Comparison of ENCODE assay signal across 8 cellular contexts in genomic region chr6:154868143-154868594, GRCh38.
A peak's percentile ranks its signal among the peaks of the same experiment; 100 is the strongest.
DNase-seq lines count a peak whose midpoint lies in the region; ATAC-seq and TF ChIP-seq lines count a peak whose summit lies in the region.

No MANE protein-coding gene starts in this region.

- DNase-seq in CD14-positive monocyte (ENCODE audit: low spot score) (no peak), H4 (ENCODE audit: low spot score) (peak; percentile 31), NCI-H82 treated with DMSO at 0.1 percent for 48 hours (lab: John Stamatoyannopoulos, UW; ENCODE audit: unreplicated experiment) (peak; percentile 36), dermis blood vessel endothelial cell (peak; percentile 78), middle frontal gyrus (ENCODE audit: extremely low spot score, low spot score) (peak; percentile 47)
- no peak for DNase-seq in activated CD4-positive, CD25-positive, alpha-beta regulatory T cell treated with anti-CD3 and anti-CD28 coated beads, Interleukin-2, amount 50 U/mL, for 72 hours
- DNase-seq in stimulated activated CD4-positive, alpha-beta T cell treated with anti-CD3 and anti-CD28 coated beads, Interleukin-15, amount 100 ng/mL, for 24 hours = no peak

- H3K9me3 Mint-ChIP-seq in CD14-positive monocyte = no peaks in the 10 kb centered on the region

- intact Hi-C loops in CD14-positive monocyte (cut with micrococcal nuclease) = no loop called here

- peaks cover 9 to 29% of the 10 kb centered on the region in 2 donors for H3K36me3 Mint-ChIP-seq in CD14-positive monocyte

- H3K4me1 Mint-ChIP-seq in CD14-positive monocyte = no peaks in the 10 kb centered on the region

- peak; percentile 67 for TF ChIP-seq CTCF in CD14-positive monocyte (IDR thresholded peaks at IDR 0.05)

- H3K27me3 Mint-ChIP-seq in CD14-positive monocyte (ENCODE audit: low read depth in 3 of 3) = no peaks in the 10 kb centered on the region

- ATAC-seq in HG02885 (IDR thresholded peaks at IDR 0.05; ENCODE audit: poor library complexity, unreplicated experiment) = no peak

- H3K27ac Mint-ChIP-seq in CD14-positive monocyte = no peak overlapping the region

- no peak overlapping the region for H3K4me3 Mint-ChIP-seq in CD14-positive monocyte

Comparison
In these comparisons a context has a peak if more than half of its experiments do, and no peak if none do; other contexts are left out.
1. DNase-seq: peak in H4 (single experiment), NCI-H82 treated with DMSO at 0.1 percent for 48 hours (single experiment), dermis blood vessel endothelial cell (single experiment) and middle frontal gyrus (single experiment); none in CD14-positive monocyte (single experiment), activated CD4-positive, CD25-positive, alpha-beta regulatory T cell treated with anti-CD3 and anti-CD28 coated beads, Interleukin-2, amount 50 U/mL, for 72 hours (single experiment) and stimulated activated CD4-positive, alpha-beta T cell treated with anti-CD3 and anti-CD28 coated beads, Interleukin-15, amount 100 ng/mL, for 24 hours (single experiment).